In the genomic region with DNA sequence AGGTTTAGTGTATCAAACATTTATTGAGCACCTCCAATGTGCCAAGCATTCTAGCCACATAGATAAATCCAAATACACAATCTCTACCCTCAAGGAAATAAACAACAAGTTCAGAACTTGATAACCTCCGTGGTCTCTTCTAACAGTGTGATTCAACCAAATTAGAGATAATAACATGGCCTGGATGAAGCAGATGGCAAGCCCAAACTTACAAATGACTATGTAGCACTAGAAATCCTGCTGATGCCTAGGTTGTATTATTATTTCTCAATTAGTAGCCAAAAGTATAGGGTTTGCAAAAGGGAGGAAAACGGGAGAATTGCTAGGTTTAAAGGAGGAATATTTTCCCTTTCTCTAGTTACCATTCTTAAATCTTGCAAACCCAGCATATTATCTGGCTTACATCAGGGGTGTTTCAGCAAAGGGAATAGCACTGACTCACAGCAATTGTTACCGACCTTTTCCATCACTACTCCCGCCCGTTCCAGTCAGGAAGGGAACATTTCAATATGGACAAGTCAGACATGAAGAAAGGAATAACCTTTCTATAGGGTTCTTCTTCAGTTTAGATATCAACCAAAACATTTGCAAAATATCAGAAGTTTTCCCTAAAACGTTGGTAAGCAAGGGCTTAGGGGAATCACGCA, we compare ENCODE assay signal across 11 cellular contexts. TPM values are rescaled to one million over a fixed set of nuclear protein-coding genes. Genes with fewer than 3 reads are reported as not detected.
A peak's percentile ranks its signal among the peaks of the same experiment; 100 is the strongest.
DNase-seq lines count a peak whose midpoint lies in the region; ATAC-seq lines count a peak whose summit lies in the region.
"Had no signal": no experiment of that assay in that cellular context is flagged by ENCODE, and none has a peak within 500 bp of the region (broad histone marks: within the 10 kb centered on the region; RNA-seq: fewer than 3 reads in every experiment).

No MANE protein-coding gene starts in this region.

- intact Hi-C loops in left colon (cut with DNase I, micrococcal nuclease), result loop anchor here in 1 of 2 donors (10.0 kb wide), 1 partner anchor 53 kb away; no protein-coding TSS in a partner anchor

- DNase-seq in HCEC 1CT, result peak; percentile 79
- peak; percentile 23 for DNase-seq in amniotic stem cell (lab: John Stamatoyannopoulos, UW)
- no peak for DNase-seq in left colon
- no peak for DNase-seq in activated gamma-delta T cell treated with Interleukin-2 at 50 U/mL for 16 hours
- DNase-seq: KBM-7 had no signal

- H3K27ac ChIP-seq in stomach smooth muscle (ENCODE audit: low read length), result peak overlapping the region; percentile 82
- H3K27ac ChIP-seq: epithelial cell of prostate had no signal

- peak overlapping the region; percentile 85 to 89 for H3K9ac ChIP-seq in stomach smooth muscle (ENCODE audit: low read length in 2 of 2)

- no peaks in the 10 kb centered on the region for H3K27me3 ChIP-seq in stomach smooth muscle (ENCODE audit: control insufficient read depth in 1 of 2, insufficient read depth in 2 of 2, low read length in 2 of 2)

- H3K4me3 ChIP-seq in iPS-11a (ENCODE audit: low read depth, low read length), result peak overlapping the region; percentile 79
- H3K4me3 ChIP-seq in stomach smooth muscle (ENCODE audit: low read length in 2 of 2), result peak overlapping the region; percentile 92 to 98
- H3K4me3 ChIP-seq: HAP-1 had no signal

- ATAC-seq in left colon, result no peak
- no peak for ATAC-seq in GM18517 (IDR thresholded peaks at IDR 0.05; ENCODE audit: unreplicated experiment)
- no peak for ATAC-seq in GM18858 (IDR thresholded peaks at IDR 0.05; ENCODE audit: unreplicated experiment)

- no peaks in the 10 kb centered on the region for H3K9me3 ChIP-seq in stomach smooth muscle (ENCODE audit: control insufficient read depth in 2 of 2, low read length in 2 of 2)
- H3K9me3 ChIP-seq: HAP-1 had no signal

- H3K36me3 ChIP-seq in stomach smooth muscle (ENCODE audit: control insufficient read depth in 2 of 2, insufficient read depth in 2 of 2, low read length in 2 of 2), result peaks cover 0 to 2% of the 10 kb centered on the region in 2 donors
- H3K36me3 ChIP-seq: HAP-1 had no signal

- peaks cover 24% of the 10 kb centered on the region for H3K4me1 ChIP-seq in stomach smooth muscle (ENCODE audit: control insufficient read depth, insufficient read depth, low read length)
- H3K4me1 ChIP-seq: HAP-1 had no signal

RNA-seq across cellular contexts. Expression of a gene that starts 2.3 kb away (rescaled TPM):
- 10 to 100 TPM in 1 of 2 donors, 1 to 10 TPM in 1; 10.0 to 23.9 TPM for total RNA-seq in left colon

Comparison
In these comparisons a context has a peak if more than half of its experiments do, and no peak if none do; other contexts are left out.
1. DNase-seq: peak in HCEC 1CT (single experiment) and amniotic stem cell (single experiment); none in left colon (0 of 2) and activated gamma-delta T cell treated with Interleukin-2 at 50 U/mL for 16 hours (single experiment).